Comparison of ENCODE assay signal across 19 cellular contexts in genomic region chr3:158571969-158572765, GRCh38. TPM values are rescaled to one million over a fixed set of nuclear protein-coding genes. Genes with fewer than 3 reads are reported as not detected.
A peak's percentile ranks its signal among the peaks of the same experiment; 100 is the strongest.
DNase-seq lines count a peak whose midpoint lies in the region; ATAC-seq and TF ChIP-seq lines count a peak whose summit lies in the region.
"Had no signal": no experiment of that assay in that cellular context is flagged by ENCODE, and none has a peak within 500 bp of the region (broad histone marks: within the 10 kb centered on the region; RNA-seq: fewer than 3 reads in every experiment).

No MANE protein-coding gene starts in this region.

- peaks cover 0 to 19% (median 3%) of the 10 kb centered on the region in 6 donors for H3K9me3 Mint-ChIP-seq in immature natural killer cell

- H3K36me3 Mint-ChIP-seq in immature natural killer cell, result no peaks in the 10 kb centered on the region

- WGBS in right cardiac atrium, result 75% methylated on average over 16 of the region's 16 CpGs
- WGBS in suprapubic skin, result 92% methylated on average over 16 of the region's 16 CpGs

- H3K36me3 ChIP-seq in right atrium auricular region (no peaks in the 10 kb centered on the region), SK-N-MC (ENCODE audit: insufficient read depth, low read length) (no peaks in the 10 kb centered on the region), suprapubic skin (no peaks in the 10 kb centered on the region)
- H3K36me3 ChIP-seq: left lung, Peyer's patch, sigmoid colon, tibial nerve had no signal

- TF ChIP-seq POLR2A in suprapubic skin (IDR thresholded peaks at IDR 0.05), result no peak

- H3K27me3 Mint-ChIP-seq in immature natural killer cell (ENCODE audit: low read depth in 3 of 3), result peaks cover 7 to 16% (median 8%) of the 10 kb centered on the region in 3 donors

- peak overlapping the region; percentile 91 for H3K27ac ChIP-seq in right atrium auricular region
- H3K27ac ChIP-seq in SK-N-MC, result no peak overlapping the region
- peak overlapping the region; percentile 18 for H3K27ac ChIP-seq in right cardiac atrium (ENCODE audit: low read length)
- H3K27ac ChIP-seq in suprapubic skin, result no peak overlapping the region

- TF ChIP-seq EP300 in suprapubic skin (IDR thresholded peaks at IDR 0.05), result no peak

- H3K4me3 Mint-ChIP-seq in immature natural killer cell, result peak overlapping the region in 1 of 5 donors; percentile 23

- H3K27me3 ChIP-seq in right atrium auricular region (no peaks in the 10 kb centered on the region), right cardiac atrium (ENCODE audit: control insufficient read depth, insufficient read depth) (no peaks in the 10 kb centered on the region), suprapubic skin (no peaks in the 10 kb centered on the region)
- H3K27me3 ChIP-seq: Peyer's patch, sigmoid colon, tibial nerve had no signal

- TF ChIP-seq CTCF in right atrium auricular region (IDR thresholded peaks at IDR 0.05), result no peak
- TF ChIP-seq CTCF in suprapubic skin (IDR thresholded peaks at IDR 0.05), result no peak
- no peak for TF ChIP-seq CTCF in GM20000 (IDR thresholded peaks at IDR 0.05; ENCODE audit: extremely low read depth, missing control alignments)

- intact Hi-C loops in Right ventricle myocardium superior (cut with DNase I), result no loop called here
- intact Hi-C loops in right cardiac atrium (cut with DNase I), result no loop called here

- H3K4me1 Mint-ChIP-seq in immature natural killer cell, result peaks cover 11 to 14% of the 10 kb centered on the region in 2 donors

- H3K4me1 ChIP-seq in right atrium auricular region (peaks cover 0 to 22% of the 10 kb centered on the region in 2 donors), right cardiac atrium (ENCODE audit: control insufficient read depth, insufficient read depth, low read length) (no peaks in the 10 kb centered on the region), suprapubic skin (peaks cover 16% of the 10 kb centered on the region)
- H3K4me1 ChIP-seq: left lung, Peyer's patch had no signal

- no peak overlapping the region for H3K27ac Mint-ChIP-seq in immature natural killer cell
- H3K27ac Mint-ChIP-seq: CD4-positive, alpha-beta T cell had no signal

- peak overlapping the region; percentile 52 to 70 for H3K4me3 ChIP-seq in right atrium auricular region
- H3K4me3 ChIP-seq in SK-N-MC, result peak overlapping the region; percentile 100
- H3K4me3 ChIP-seq in right cardiac atrium (ENCODE audit: low read length), result peak overlapping the region; percentile 70
- H3K4me3 ChIP-seq in suprapubic skin, result peak overlapping the region; percentile 55

- H3K9ac ChIP-seq in SK-N-MC (ENCODE audit: insufficient read length), result no peak overlapping the region

- H3K9me3 ChIP-seq in right atrium auricular region, result no peaks in the 10 kb centered on the region
- H3K9me3 ChIP-seq in SK-N-MC (ENCODE audit: low read depth, low read length), result no peaks in the 10 kb centered on the region
- H3K9me3 ChIP-seq in right cardiac atrium (ENCODE audit: control insufficient read depth, low read length), result no peaks in the 10 kb centered on the region
- no peaks in the 10 kb centered on the region for H3K9me3 ChIP-seq in suprapubic skin
- H3K9me3 ChIP-seq: left lung, Peyer's patch, sigmoid colon, tibial nerve had no signal

- DNase-seq in right atrium auricular region (ENCODE audit: low spot score) (no peak), Right ventricle myocardium superior (no peak), SK-N-MC (ENCODE audit: low read depth, low spot score) (no peak), right cardiac atrium (peak in 1 of 3 donors; percentile 65), suprapubic skin (ENCODE audit: low spot score in 2 of 2) (peak in 1 of 2 donors; percentile 72), GM20000 (ENCODE audit: low spot score) (no peak), immature natural killer cell (no peak)
- DNase-seq: activated gamma-delta T cell; CD4-positive, alpha-beta T cell; central memory CD4-positive, alpha-beta T cell; glutamatergic neuron; left lung; NCI-H1417; NCI-H2107; NK-92 treated with Interleukin-12 subunit alpha and Interleukin-12 subunit beta, amount 100 ng/mL, for 24 hours; Peyer's patch had no signal

- ATAC-seq in Right ventricle myocardium superior (ENCODE audit: poor library complexity), result no peak
- no peak for ATAC-seq in right cardiac atrium
- no peak for ATAC-seq in HG03442 (IDR thresholded peaks at IDR 0.05; ENCODE audit: unreplicated experiment)

RNA-seq across cellular contexts. Expression of gene MLF1, which starts 1.2 kb away (rescaled TPM):
- total RNA-seq in right atrium auricular region (100 to 1,000 TPM; 117 to 217 TPM), Right ventricle myocardium superior (212 TPM), right cardiac atrium (100 to 1,000 TPM; 242 to 355 (median 294) TPM), suprapubic skin (10 to 100 TPM in 1 of 4 donors, 1 to 10 TPM in 3; 2.3 to 12.9 (median 5.7) TPM)
- polyA plus RNA-seq in right cardiac atrium (271 TPM), immature natural killer cell (1 to 10 TPM in 2 of 3 donors, not detected in 1; 2.3 to 6.6 TPM)

Comparison
In these comparisons a context has a peak if more than half of its experiments do, and no peak if none do; other contexts are left out.
1. H3K27ac ChIP-seq: peak in right atrium auricular region (2 of 2) and right cardiac atrium (single experiment); none in SK-N-MC (single experiment) and suprapubic skin (single experiment).
2. RNA of gene MLF1, which starts 1.2 kb away (total RNA-seq): 242 to 355 TPM in right cardiac atrium, 117 to 217 TPM in right atrium auricular region and 212 TPM in Right ventricle myocardium superior (single experiment); 2.3 to 12.9 TPM in suprapubic skin; every median in the first group is over 4 times any median in the second.
3. Peak in every context shown above with its lines, with median percentiles within 50 percentile points of each other: H3K4me3 ChIP-seq.